1 cellular context compared by ENCODE assay signal in the genomic region with DNA sequence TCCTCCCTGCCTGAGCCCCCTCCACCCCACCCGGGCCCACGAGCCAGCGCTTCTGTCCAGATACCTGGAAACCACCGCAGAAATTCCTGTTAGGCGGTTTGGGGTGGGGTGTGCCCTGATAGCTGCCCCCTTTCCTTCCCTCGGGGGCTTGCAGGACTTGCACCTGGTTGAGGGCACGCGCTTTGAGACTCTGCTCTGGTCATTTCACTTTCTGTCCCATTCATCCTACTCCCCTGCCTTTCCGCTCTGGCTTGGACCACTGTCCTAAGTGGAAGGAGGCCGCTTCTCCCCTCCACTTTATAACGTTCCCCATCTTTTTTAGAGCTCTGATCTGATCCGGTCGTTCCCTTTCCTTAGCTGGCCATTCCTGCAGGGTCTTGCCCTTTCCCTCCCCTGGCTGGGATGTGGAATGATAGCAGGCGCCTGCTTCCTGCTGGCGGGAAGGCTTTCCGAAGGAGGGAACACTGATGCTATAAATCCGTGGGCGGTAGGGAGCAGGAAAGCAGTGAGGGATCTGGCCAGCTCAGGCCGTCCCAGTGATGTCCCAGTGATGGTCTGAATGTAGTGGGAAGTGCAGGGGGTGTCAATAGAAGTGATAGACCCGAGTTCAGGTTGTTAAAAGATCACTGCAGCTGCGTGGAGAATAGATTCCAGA.
TF ChIP-seq lines count a peak whose summit lies in the region.

No MANE protein-coding gene starts in this region.

TF ChIP-seq in SK-N-SH treated with all-trans-retinoic acid at 6 μM for 48 hours, 23 proteins besides CTCF, POLR2A, EP300 and RAD21 (continued from another document):
- TF ChIP-seq, protein P1, sequence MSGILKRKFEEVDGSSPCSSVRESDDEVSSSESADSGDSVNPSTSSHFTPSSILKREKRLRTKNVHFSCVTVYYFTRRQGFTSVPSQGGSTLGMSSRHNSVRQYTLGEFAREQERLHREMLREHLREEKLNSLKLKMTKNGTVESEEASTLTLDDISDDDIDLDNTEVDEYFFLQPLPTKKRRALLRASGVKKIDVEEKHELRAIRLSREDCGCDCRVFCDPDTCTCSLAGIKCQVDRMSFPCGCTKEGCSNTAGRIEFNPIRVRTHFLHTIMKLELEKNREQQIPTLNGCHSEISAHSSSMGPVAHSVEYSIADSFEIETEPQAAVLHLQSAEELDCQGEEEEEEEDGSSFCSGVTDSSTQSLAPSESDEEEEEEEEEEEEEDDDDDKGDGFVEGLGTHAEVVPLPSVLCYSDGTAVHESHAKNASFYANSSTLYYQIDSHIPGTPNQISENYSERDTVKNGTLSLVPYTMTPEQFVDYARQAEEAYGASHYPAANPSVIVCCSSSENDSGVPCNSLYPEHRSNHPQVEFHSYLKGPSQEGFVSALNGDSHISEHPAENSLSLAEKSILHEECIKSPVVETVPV (CRISPR knock-in tag; IDR thresholded peaks at IDR 0.05): no peak
- TF ChIP-seq ARNTL (CRISPR knock-in tag; IDR thresholded peaks at IDR 0.05; ENCODE audit: borderline replicate concordance, low read depth) (no peak), ISL1 (CRISPR knock-in tag; IDR thresholded peaks at IDR 0.05) (no peak), ZFP30 (CRISPR knock-in tag; IDR thresholded peaks at IDR 0.05) (no peak)
- TF ChIP-seq, protein P2, sequence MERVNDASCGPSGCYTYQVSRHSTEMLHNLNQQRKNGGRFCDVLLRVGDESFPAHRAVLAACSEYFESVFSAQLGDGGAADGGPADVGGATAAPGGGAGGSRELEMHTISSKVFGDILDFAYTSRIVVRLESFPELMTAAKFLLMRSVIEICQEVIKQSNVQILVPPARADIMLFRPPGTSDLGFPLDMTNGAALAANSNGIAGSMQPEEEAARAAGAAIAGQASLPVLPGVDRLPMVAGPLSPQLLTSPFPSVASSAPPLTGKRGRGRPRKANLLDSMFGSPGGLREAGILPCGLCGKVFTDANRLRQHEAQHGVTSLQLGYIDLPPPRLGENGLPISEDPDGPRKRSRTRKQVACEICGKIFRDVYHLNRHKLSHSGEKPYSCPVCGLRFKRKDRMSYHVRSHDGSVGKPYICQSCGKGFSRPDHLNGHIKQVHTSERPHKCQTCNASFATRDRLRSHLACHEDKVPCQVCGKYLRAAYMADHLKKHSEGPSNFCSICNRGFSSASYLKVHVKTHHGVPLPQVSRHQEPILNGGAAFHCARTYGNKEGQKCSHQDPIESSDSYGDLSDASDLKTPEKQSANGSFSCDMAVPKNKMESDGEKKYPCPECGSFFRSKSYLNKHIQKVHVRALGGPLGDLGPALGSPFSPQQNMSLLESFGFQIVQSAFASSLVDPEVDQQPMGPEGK (CRISPR knock-in tag; IDR thresholded peaks at IDR 0.05; ENCODE audit: borderline replicate concordance): no peak
